In the genomic region with DNA sequence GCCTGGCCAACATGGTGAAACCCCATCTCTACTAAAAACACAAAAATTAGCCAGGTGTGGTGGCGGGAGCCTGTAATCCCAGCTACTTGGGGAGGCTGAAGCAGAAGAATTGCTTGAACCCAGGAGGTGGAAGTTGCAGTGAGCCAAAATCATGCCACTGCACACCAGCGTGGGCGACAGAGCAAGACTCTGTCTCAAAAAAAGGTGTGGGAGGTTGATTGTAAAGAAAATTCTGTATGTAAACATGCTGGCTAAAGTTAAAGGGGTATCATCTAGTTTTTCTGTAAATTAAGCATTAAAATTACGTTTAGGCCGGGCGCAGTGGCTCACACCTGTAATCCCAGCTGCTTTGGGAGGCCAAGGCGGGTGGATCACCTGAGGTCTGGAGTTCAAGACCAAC, we compare ENCODE assay signal across 1 cellular context. TPM values are rescaled to one million over a fixed set of nuclear protein-coding genes. Genes with fewer than 3 reads are reported as not detected.
"Had no signal": no experiment of that assay in that cellular context is flagged by ENCODE, and none has a peak within 500 bp of the region (broad histone marks: within the 10 kb centered on the region; RNA-seq: fewer than 3 reads in every experiment).

No MANE protein-coding gene starts in this region.

RNA-seq across cellular contexts. Expression of gene DNASE1L2, which starts 22.3 kb away (rescaled TPM):
- total RNA-seq: stomach had no signal
